Comparison of ENCODE assay signal across 30 cellular contexts in genomic region chr14:34241185-34241711, GRCh38.
"Had no signal": no experiment of that assay in that cellular context is flagged by ENCODE, and none has a peak within 500 bp of the region (broad histone marks: within the 10 kb centered on the region; RNA-seq: fewer than 3 reads in every experiment).

No MANE protein-coding gene starts in this region.

- DNase-seq: activated CD4-positive, alpha-beta T cell treated with anti-CD3 and anti-CD28 coated beads, Interleukin-2, amount 10 ng/mL, durations not matched to agents 24 days and 14 days; activated CD4-positive, alpha-beta T cell treated with anti-CD3 and anti-CD28 coated beads, Interleukin-2, amount 50 U/mL, for 4 hours; activated CD8-positive, alpha-beta T cell treated with anti-CD3 and anti-CD28 coated beads for 36 hours; activated gamma-delta T cell; activated naive CD4-positive, alpha-beta T cell treated with Interleukin-2 at 50 U/mL for 16 hours; activated naive CD8-positive, alpha-beta T cell treated with anti-CD3 and anti-CD28 coated beads, Interleukin-2, amount 10 ng/mL, durations not matched to agents 7 days and 5 days; activated T-cell treated with anti-CD3 and anti-CD28 coated beads, Interleukin-2, amount 50 U/mL, for 1 hour; amygdala; NCI-H1092 treated with DMSO at 0.1 percent for 48 hours; NCI-H1417; NCI-H146; NCI-H187; NCI-H2081 treated with DMSO at 0.1 percent for 48 hours; NCI-H2171; NCI-H510A; NCI-H526; NCI-H748 treated with DMSO at 0.1 percent for 48 hours; NK-92 treated with Interleukin-12 subunit alpha and Interleukin-12 subunit beta, amount 100 ng/mL, for 24 hours; PC-3; Peyer's patch; RPMI8226; SHP77 treated with DMSO at 0.1 percent for 48 hours; SK-N-SH had no signal

- H3K27me3 ChIP-seq: ascending aorta, Peyer's patch, SJSA1 had no signal

- H3K9me3 ChIP-seq: ascending aorta, Peyer's patch, SJSA1, SK-N-SH had no signal

- H3K4me3 ChIP-seq: ascending aorta, Peyer's patch, SJSA1 had no signal

- H3K9ac ChIP-seq: SK-N-SH had no signal

- H3K36me3 Mint-ChIP-seq: activated naive CD4-positive, alpha-beta T cell treated with anti-CD3 and anti-CD28 coated beads, Interleukin-2, amount 50 U/mL, for 24 hours; activated naive CD8-positive, alpha-beta T cell treated with anti-CD3 and anti-CD28 coated beads, Interleukin-2, amount 10 ng/mL, durations not matched to agents 7 days and 5 days had no signal

- H3K27ac ChIP-seq: ascending aorta, Peyer's patch, SJSA1 had no signal

- H3K4me3 Mint-ChIP-seq: activated CD4-positive, alpha-beta T cell treated with anti-CD3 and anti-CD28 coated beads, Interleukin-2, amount 10 ng/mL, durations not matched to agents 24 days and 14 days; activated CD8-positive, alpha-beta T cell treated with anti-CD3 and anti-CD28 coated beads for 36 hours; activated naive CD4-positive, alpha-beta T cell treated with anti-CD3 and anti-CD28 coated beads, Interleukin-2, amount 50 U/mL, for 24 hours; activated naive CD8-positive, alpha-beta T cell treated with anti-CD3 and anti-CD28 coated beads, Interleukin-2, amount 10 ng/mL, durations not matched to agents 7 days and 5 days; T-helper 1 cell treated with Interleukin-12 subunit alpha and Interleukin-12 subunit beta and Interleukin-4 antibody, amounts not matched to agents 30 μg/mL and 1 μg/mL, for 36 hours; T-helper 2 cell treated with Interferon-gamma antibody and Interleukin-4, amounts not matched to agents 5 μg/mL and 100 μg/mL, for 36 hours had no signal

- H3K36me3 ChIP-seq: ascending aorta, Peyer's patch, SJSA1 had no signal

- H3K4me1 ChIP-seq: ascending aorta, Peyer's patch had no signal

- H3K9me3 Mint-ChIP-seq: activated CD4-positive, alpha-beta T cell treated with anti-CD3 and anti-CD28 coated beads, Interleukin-2, amount 10 ng/mL, durations not matched to agents 24 days and 14 days; activated CD8-positive, alpha-beta T cell treated with anti-CD3 and anti-CD28 coated beads for 36 hours; activated naive CD4-positive, alpha-beta T cell treated with anti-CD3 and anti-CD28 coated beads, Interleukin-2, amount 50 U/mL, for 24 hours; activated naive CD8-positive, alpha-beta T cell treated with anti-CD3 and anti-CD28 coated beads, Interleukin-2, amount 10 ng/mL, durations not matched to agents 7 days and 5 days; activated T-helper 2 cell treated with anti-CD3 and anti-CD28 coated beads, Interferon-gamma antibody, Interleukin-2, Interleukin-4, amounts not matched to agents 10 μg/mL and 5 μg/mL and 100 μg/mL, durations not matched to agents 14 hours and 24 hours and 36 hours; T-helper 1 cell treated with Interleukin-12 subunit alpha and Interleukin-12 subunit beta and Interleukin-4 antibody, amounts not matched to agents 30 μg/mL and 1 μg/mL, for 36 hours; T-helper 2 cell treated with Interferon-gamma antibody and Interleukin-4, amounts not matched to agents 5 μg/mL and 100 μg/mL, for 36 hours had no signal

- FAIRE-seq: TTC549 had no signal

- H3K27ac Mint-ChIP-seq: activated CD4-positive, alpha-beta T cell treated with anti-CD3 and anti-CD28 coated beads, Interleukin-2, amount 10 ng/mL, durations not matched to agents 24 days and 14 days; activated CD8-positive, alpha-beta T cell treated with anti-CD3 and anti-CD28 coated beads for 36 hours; activated naive CD4-positive, alpha-beta T cell treated with anti-CD3 and anti-CD28 coated beads, Interleukin-2, amount 50 U/mL, for 24 hours; activated naive CD8-positive, alpha-beta T cell treated with anti-CD3 and anti-CD28 coated beads, Interleukin-2, amount 10 ng/mL, durations not matched to agents 7 days and 5 days; activated T-helper 2 cell treated with anti-CD3 and anti-CD28 coated beads, Interferon-gamma antibody, Interleukin-2, Interleukin-4, amounts not matched to agents 10 μg/mL and 5 μg/mL and 100 μg/mL, durations not matched to agents 14 hours and 24 hours and 36 hours; T-helper 1 cell treated with Interleukin-12 subunit alpha and Interleukin-12 subunit beta and Interleukin-4 antibody, amounts not matched to agents 30 μg/mL and 1 μg/mL, for 36 hours; T-helper 2 cell treated with Interferon-gamma antibody and Interleukin-4, amounts not matched to agents 5 μg/mL and 100 μg/mL, for 36 hours had no signal

- ATAC-seq: activated CD8-positive, alpha-beta T cell treated with anti-CD3 and anti-CD28 coated beads for 36 hours; PC-3 had no signal

- H3K4me1 Mint-ChIP-seq: activated CD4-positive, alpha-beta T cell treated with anti-CD3 and anti-CD28 coated beads, Interleukin-2, amount 10 ng/mL, durations not matched to agents 24 days and 14 days; activated naive CD4-positive, alpha-beta T cell treated with anti-CD3 and anti-CD28 coated beads, Interleukin-2, amount 50 U/mL, for 24 hours; activated naive CD8-positive, alpha-beta T cell treated with anti-CD3 and anti-CD28 coated beads, Interleukin-2, amount 10 ng/mL, durations not matched to agents 7 days and 5 days had no signal

- H3K4me2 ChIP-seq: SK-N-SH had no signal
